1 cellular context compared by ENCODE assay signal in genomic region chr17:45135192-45135977, GRCh38.
TF ChIP-seq lines count a peak whose summit lies in the region.

ACBD4 (plus strand) TSS chr17:45135687; CDS start chr17:45136145, 458 bp downstream.

TF ChIP-seq in HepG2, 621 proteins besides CTCF, POLR2A, EP300 and RAD21 (continued from another document and continues in another):
- TF ChIP-seq, protein P1, sequence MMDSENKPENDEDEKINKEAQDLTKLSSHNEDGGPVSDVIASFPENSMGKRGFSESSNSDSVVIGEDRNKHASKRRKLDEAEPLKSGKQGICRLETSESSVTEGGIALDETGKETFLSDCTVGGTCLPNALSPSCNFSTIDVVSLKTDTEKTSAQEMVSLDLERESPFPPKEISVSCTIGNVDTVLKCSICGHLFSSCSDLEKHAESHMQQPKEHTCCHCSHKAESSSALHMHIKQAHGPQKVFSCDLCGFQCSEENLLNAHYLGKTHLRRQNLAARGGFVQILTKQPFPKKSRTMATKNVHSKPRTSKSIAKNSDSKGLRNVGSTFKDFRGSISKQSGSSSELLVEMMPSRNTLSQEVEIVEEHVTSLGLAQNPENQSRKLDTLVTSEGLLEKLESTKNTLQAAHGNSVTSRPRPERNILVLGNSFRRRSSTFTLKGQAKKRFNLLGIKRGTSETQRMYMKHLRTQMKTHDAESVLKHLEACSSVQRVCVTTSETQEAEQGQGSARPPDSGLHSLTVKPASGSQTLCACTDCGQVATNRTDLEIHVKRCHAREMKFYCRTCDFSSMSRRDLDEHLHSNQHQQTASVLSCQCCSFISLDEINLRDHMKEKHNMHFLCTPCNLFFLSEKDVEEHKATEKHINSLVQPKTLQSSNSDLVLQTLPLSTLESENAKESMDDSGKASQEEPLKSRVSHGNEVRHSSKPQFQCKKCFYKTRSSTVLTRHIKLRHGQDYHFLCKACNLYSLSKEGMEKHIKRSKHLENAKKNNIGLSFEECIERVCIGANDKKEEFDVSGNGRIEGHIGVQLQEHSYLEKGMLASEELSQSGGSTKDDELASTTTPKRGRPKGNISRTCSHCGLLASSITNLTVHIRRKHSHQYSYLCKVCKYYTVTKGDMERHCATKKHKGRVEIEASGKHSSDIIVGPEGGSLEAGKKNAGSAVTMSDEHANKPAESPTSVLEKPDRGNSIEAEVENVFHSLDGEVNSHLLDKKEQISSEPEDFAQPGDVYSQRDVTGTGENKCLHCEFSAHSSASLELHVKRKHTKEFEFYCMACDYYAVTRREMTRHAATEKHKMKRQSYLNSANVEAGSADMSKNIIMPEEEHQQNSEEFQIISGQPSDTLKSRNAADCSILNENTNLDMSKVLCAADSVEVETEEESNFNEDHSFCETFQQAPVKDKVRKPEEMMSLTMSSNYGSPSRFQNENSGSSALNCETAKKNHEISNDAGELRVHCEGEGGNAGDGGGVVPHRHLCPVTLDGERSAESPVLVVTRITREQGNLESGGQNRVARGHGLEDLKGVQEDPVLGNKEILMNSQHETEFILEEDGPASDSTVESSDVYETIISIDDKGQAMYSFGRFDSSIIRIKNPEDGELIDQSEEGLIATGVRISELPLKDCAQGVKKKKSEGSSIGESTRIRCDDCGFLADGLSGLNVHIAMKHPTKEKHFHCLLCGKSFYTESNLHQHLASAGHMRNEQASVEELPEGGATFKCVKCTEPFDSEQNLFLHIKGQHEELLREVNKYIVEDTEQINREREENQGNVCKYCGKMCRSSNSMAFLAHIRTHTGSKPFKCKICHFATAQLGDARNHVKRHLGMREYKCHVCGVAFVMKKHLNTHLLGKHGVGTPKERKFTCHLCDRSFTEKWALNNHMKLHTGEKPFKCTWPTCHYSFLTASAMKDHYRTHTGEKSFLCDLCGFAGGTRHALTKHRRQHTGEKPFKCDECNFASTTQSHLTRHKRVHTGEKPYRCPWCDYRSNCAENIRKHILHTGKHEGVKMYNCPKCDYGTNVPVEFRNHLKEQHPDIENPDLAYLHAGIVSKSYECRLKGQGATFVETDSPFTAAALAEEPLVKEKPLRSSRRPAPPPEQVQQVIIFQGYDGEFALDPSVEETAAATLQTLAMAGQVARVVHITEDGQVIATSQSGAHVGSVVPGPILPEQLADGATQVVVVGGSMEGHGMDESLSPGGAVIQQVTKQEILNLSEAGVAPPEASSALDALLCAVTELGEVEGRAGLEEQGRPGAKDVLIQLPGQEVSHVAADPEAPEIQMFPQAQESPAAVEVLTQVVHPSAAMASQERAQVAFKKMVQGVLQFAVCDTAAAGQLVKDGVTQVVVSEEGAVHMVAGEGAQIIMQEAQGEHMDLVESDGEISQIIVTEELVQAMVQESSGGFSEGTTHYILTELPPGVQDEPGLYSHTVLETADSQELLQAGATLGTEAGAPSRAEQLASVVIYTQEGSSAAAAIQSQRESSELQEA (CRISPR knock-in tag; IDR thresholded peaks at IDR 0.05; ENCODE audit: not compliant biosample characterization): peak; percentile 98
- TF ChIP-seq HBP1 (CRISPR knock-in tag; IDR thresholded peaks at IDR 0.05; ENCODE audit: low read depth) (0 out of 2 replicates have a peak, but pooled peaks have one; percentile 47), ZSCAN31 (CRISPR knock-in tag; IDR thresholded peaks at IDR 0.05; ENCODE audit: low read depth) (peak; percentile 98), PBX3 (CRISPR knock-in tag; IDR thresholded peaks at IDR 0.05; ENCODE audit: borderline replicate concordance) (no peak; the same call in 1 of the 2 replicates), ZBTB4 (CRISPR knock-in tag; IDR thresholded peaks at IDR 0.05; ENCODE audit: borderline replicate concordance) (peak; percentile 89), SMC3 (IDR thresholded peaks at IDR 0.05; ENCODE audit: low read length) (peak; percentile 97), NCOR1 (IDR thresholded peaks at IDR 0.05; ENCODE audit: borderline replicate concordance, low read length) (no peak; the same call in 1 of the 2 replicates), AGO1 (IDR thresholded peaks at IDR 0.05; ENCODE audit: low read depth, low read length, poor library complexity, severe bottlenecking) (peak; percentile 86), ARID3A (IDR thresholded peaks at IDR 0.05; ENCODE audit: low read depth, low read length) (peak; percentile 96), FOXP1 (IDR thresholded peaks at IDR 0.05) (no peak), FOXP1 (CRISPR knock-in tag; IDR thresholded peaks at IDR 0.05) (peak; percentile 38), LCORL (IDR thresholded peaks at IDR 0.05) (no peak), LCORL (CRISPR knock-in tag; IDR thresholded peaks at IDR 0.05) (peak; percentile 92), ZNF251 (CRISPR knock-in tag; IDR thresholded peaks at IDR 0.05) (no peak), ADNP (CRISPR knock-in tag; IDR thresholded peaks at IDR 0.05) (no peak; the same call in 1 of the 2 replicates), ZNF564 (CRISPR knock-in tag; IDR thresholded peaks at IDR 0.05) (peak; percentile 66; the same call in 1 of the 2 replicates), ZC3H13 (CRISPR knock-in tag; IDR thresholded peaks at IDR 0.05) (peak; percentile 71; the same call in 1 of the 2 replicates), POLR2AphosphoS2 (IDR thresholded peaks at IDR 0.05; ENCODE audit: low read depth, low read length) (no peak), ZNF766 (CRISPR knock-in tag; IDR thresholded peaks at IDR 0.05; ENCODE audit: borderline replicate concordance) (0 out of 2 replicates have a peak, but pooled peaks have one; percentile 23), GMEB2 (CRISPR knock-in tag; IDR thresholded peaks at IDR 0.05; ENCODE audit: low read depth) (peak; percentile 68), SOX5 (CRISPR knock-in tag; IDR thresholded peaks at IDR 0.05; ENCODE audit: borderline replicate concordance) (peak; percentile 45; the same call in 1 of the 2 replicates), NFYC (CRISPR knock-in tag; IDR thresholded peaks at IDR 0.05) (peak; percentile 99), GRHL1 (CRISPR knock-in tag; conservative IDR thresholded peaks at IDR 0.05) (no peak), CREB3 (CRISPR knock-in tag; IDR thresholded peaks at IDR 0.05) (no peak), ARNT2 (CRISPR knock-in tag; IDR thresholded peaks at IDR 0.05; ENCODE audit: low read depth) (peak; percentile 85), TEF (CRISPR knock-in tag; IDR thresholded peaks at IDR 0.05) (no peak; the same call in 1 of the 2 replicates), MIXL1 (CRISPR knock-in tag; IDR thresholded peaks at IDR 0.05) (peak; percentile 95)
- TF ChIP-seq, protein P2, sequence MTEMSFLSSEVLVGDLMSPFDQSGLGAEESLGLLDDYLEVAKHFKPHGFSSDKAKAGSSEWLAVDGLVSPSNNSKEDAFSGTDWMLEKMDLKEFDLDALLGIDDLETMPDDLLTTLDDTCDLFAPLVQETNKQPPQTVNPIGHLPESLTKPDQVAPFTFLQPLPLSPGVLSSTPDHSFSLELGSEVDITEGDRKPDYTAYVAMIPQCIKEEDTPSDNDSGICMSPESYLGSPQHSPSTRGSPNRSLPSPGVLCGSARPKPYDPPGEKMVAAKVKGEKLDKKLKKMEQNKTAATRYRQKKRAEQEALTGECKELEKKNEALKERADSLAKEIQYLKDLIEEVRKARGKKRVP (CRISPR knock-in tag; IDR thresholded peaks at IDR 0.05): no peak
- TF ChIP-seq, protein P3, sequence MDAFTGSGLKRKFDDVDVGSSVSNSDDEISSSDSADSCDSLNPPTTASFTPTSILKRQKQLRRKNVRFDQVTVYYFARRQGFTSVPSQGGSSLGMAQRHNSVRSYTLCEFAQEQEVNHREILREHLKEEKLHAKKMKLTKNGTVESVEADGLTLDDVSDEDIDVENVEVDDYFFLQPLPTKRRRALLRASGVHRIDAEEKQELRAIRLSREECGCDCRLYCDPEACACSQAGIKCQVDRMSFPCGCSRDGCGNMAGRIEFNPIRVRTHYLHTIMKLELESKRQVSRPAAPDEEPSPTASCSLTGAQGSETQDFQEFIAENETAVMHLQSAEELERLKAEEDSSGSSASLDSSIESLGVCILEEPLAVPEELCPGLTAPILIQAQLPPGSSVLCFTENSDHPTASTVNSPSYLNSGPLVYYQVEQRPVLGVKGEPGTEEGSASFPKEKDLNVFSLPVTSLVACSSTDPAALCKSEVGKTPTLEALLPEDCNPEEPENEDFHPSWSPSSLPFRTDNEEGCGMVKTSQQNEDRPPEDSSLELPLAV (CRISPR knock-in tag; conservative IDR thresholded peaks at IDR 0.05; ENCODE audit: low read depth): no peak
